Comparison of ENCODE assay signal across 1 cellular context in the genomic region with DNA sequence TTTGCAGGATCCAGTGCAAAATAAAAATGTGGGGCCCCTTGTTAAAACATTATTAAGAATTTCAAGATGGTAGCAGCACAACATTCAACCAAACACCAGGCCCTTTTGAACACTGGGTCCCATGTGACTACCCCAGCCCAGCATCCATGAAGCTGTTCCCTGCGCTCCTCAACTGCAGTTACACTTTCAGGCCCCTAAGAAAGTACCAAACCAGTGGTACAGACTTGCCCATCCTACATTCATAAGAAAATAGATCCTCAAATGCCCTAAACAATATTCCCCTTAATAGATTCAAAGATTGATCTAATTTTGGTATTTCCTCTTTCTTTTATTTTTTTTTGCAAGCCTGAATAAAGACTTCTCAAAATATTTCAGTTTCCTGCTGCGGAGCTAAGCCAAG.
TF ChIP-seq lines count a peak whose summit lies in the region.

No MANE protein-coding gene starts in this region.

TF ChIP-seq in endothelial cell of umbilical vein, 7 proteins besides CTCF, POLR2A, EP300 and RAD21:
- TF ChIP-seq GATA2 (IDR thresholded peaks at IDR 0.05; ENCODE audit: insufficient read depth, insufficient read length, low read depth, low read length), result no peak
- no peak for TF ChIP-seq FOS (IDR thresholded peaks at IDR 0.05; ENCODE audit: borderline replicate concordance, insufficient read depth, low read length)
- TF ChIP-seq POLR2AphosphoS5 (IDR thresholded peaks at IDR 0.05; ENCODE audit: insufficient read depth, low read depth, low read length), result no peak
- TF ChIP-seq MYC (IDR thresholded peaks at IDR 0.05; ENCODE audit: low read depth, low read length), result no peak
- TF ChIP-seq JUN (IDR thresholded peaks at IDR 0.05; ENCODE audit: borderline replicate concordance, insufficient read depth, insufficient read length, low read depth), result no peak
- TF ChIP-seq, protein P1, sequence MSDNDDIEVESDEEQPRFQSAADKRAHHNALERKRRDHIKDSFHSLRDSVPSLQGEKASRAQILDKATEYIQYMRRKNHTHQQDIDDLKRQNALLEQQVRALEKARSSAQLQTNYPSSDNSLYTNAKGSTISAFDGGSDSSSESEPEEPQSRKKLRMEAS (IDR thresholded peaks at IDR 0.05; ENCODE audit: insufficient read depth, insufficient read length), result no peak
- TF ChIP-seq EZH2 (IDR thresholded peaks at IDR 0.05; ENCODE audit: borderline replicate concordance, low read depth, low read length, severe bottlenecking), result no peak
